8 cellular contexts compared by ENCODE assay signal in genomic region chr9:85741112-85741874, GRCh38. TPM values are rescaled to one million over a fixed set of nuclear protein-coding genes. Genes with fewer than 3 reads are reported as not detected.
A peak's percentile ranks its signal among the peaks of the same experiment; 100 is the strongest.
DNase-seq lines count a peak whose midpoint lies in the region; ATAC-seq and TF ChIP-seq lines count a peak whose summit lies in the region.

No MANE protein-coding gene starts in this region.

- peak; percentile 31 for DNase-seq in GM03348 (ENCODE audit: low spot score)
- peak; percentile 75 for DNase-seq in KBM-7
- peak; percentile 65 for DNase-seq in activated CD4-positive, CD25-positive, alpha-beta regulatory T cell treated with anti-CD3 and anti-CD28 coated beads, Interleukin-2, amount 50 U/mL, for 72 hours
- peak in 2 of 3 donors; percentile 55 to 74 for DNase-seq in right lobe of liver
- peak; percentile 17 to 33 (median 21) for DNase-seq in stimulated activated CD4-positive, alpha-beta T cell treated with anti-CD3 and anti-CD28 coated beads, TNF-alpha, amount 100 ng/mL, for 48 hours (ENCODE audit: low read depth in 3 of 3)
- DNase-seq in SIG-M5 treated with dmso at 0.1 percent for 504 hours (lab: John Stamatoyannopoulos, UW; ENCODE audit: unreplicated experiment) = no peak

- no peak for TF ChIP-seq CTCF in right lobe of liver (IDR thresholded peaks at IDR 0.05)

- peaks cover 0 to 5% (median 0%) of the 10 kb centered on the region in 4 donors for H3K4me1 ChIP-seq in right lobe of liver

- TF ChIP-seq POLR2A in right lobe of liver (IDR thresholded peaks at IDR 0.05) = no peak

- intact Hi-C loops in right lobe of liver (cut with DNase I) = no loop called here

- H3K9me3 ChIP-seq in right lobe of liver = no peaks in the 10 kb centered on the region

- H3K36me3 ChIP-seq in right lobe of liver = no peaks in the 10 kb centered on the region

- H3K27me3 ChIP-seq in right lobe of liver = no peaks in the 10 kb centered on the region

- H3K27ac ChIP-seq in cingulate gyrus (ENCODE audit: low read depth, low read length) = peak overlapping the region; percentile 63
- peak overlapping the region; percentile 48 to 89 (median 82) for H3K27ac ChIP-seq in right lobe of liver

- ATAC-seq in GM21717 (IDR thresholded peaks at IDR 0.05; ENCODE audit: unreplicated experiment) (peak; percentile 52), right lobe of liver (peak; percentile 32 to 54 (median 51))

- H3K4me3 ChIP-seq in right lobe of liver = peak overlapping the region; percentile 66 to 96 (median 95)

- in situ Hi-C loops in KBM-7 (cut with MboI; ENCODE audit: low pct_unique_long_range_greater_than_20kb, low sequenced_read_pairs) = no loop called here

- 0% methylated on average over 4 of the region's 74 CpGs for WGBS in right lobe of liver (ENCODE audit: insufficient coverage, low coverage, low lambda C conversion rate, missing lambda C conversion rate)

RNA-seq across cellular contexts. Expression of gene AGTPBP1, which starts 0.5 kb away (rescaled TPM):
- 1 to 10 TPM; 5.1 to 7.7 (median 6.5) TPM for total RNA-seq in right lobe of liver
